In the genomic region with DNA sequence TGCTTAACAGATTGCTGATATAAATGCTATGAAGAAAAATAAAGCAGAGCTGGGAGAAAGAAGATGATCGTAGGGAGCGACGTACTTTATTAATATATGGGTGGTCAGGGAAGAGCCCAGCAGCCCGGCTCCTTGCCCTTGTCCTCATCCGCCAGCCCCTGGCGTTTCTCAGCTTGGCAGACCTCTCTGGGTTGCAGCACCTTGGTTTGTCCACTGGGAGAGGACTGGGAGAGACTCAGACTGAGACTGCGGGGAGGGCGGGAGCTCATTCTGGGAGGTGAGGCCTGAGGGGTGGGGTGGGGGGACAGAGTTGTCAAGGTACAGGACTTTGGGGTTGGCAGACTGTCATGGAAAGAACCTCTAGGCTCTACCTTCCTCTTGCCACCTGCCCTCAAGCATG, we compare ENCODE assay signal across 23 cellular contexts. TPM values are rescaled to one million over a fixed set of nuclear protein-coding genes. Genes with fewer than 3 reads are reported as not detected.
DNase-seq lines count a peak whose midpoint lies in the region; ATAC-seq and TF ChIP-seq lines count a peak whose summit lies in the region.
"Had no signal": no experiment of that assay in that cellular context is flagged by ENCODE, and none has a peak within 500 bp of the region (broad histone marks: within the 10 kb centered on the region; RNA-seq: fewer than 3 reads in every experiment).

No MANE protein-coding gene starts in this region.

- no peak overlapping the region for H3K4me3 ChIP-seq in left ventricle myocardium inferior
- no peak overlapping the region for H3K4me3 ChIP-seq in fibroblast of the aortic adventitia (ENCODE audit: low read depth, low read length)
- H3K4me3 ChIP-seq in vagina = no peak overlapping the region
- H3K4me3 ChIP-seq: A549 had no signal

- H3K36me3 ChIP-seq in left ventricle myocardium inferior (no peaks in the 10 kb centered on the region), vagina (no peaks in the 10 kb centered on the region)

- intact Hi-C loops in left ventricle myocardium superior (cut with micrococcal nuclease) (no loop called here), left ventricle myocardium inferior (cut with micrococcal nuclease) (no loop called here), vagina (cut with DNase I) (no loop called here)

- ATAC-seq in left ventricle myocardium superior = no peak

- peak; percentile 22 for DNase-seq in left ventricle myocardium superior
- DNase-seq in left ventricle myocardium inferior = no peak
- no peak for DNase-seq in fibroblast of the aortic adventitia (ENCODE audit: low read depth)
- no peak for DNase-seq in vagina (ENCODE audit: extremely low spot score in 2 of 2)
- no peak for DNase-seq in NCI-H1436 (lab: John Stamatoyannopoulos, UW)
- no peak for DNase-seq in C1 segment of cervical spinal cord (lab: John Stamatoyannopoulos, UW)
- DNase-seq: activated CD4-positive, CD25-positive, alpha-beta regulatory T cell; amniotic stem cell; CD4-positive, CD25-positive, alpha-beta regulatory T cell; cerebellar nuclear complex; DMS79; hypothalamus; midbrain; NCI-H1092 treated with DMSO at 0.1 percent for 48 hours; NCI-H526; SHP77; stimulated activated naive CD4-positive, alpha-beta T cell; T-helper 2 cell had no signal

- peaks cover 51% of the 10 kb centered on the region for H3K4me1 ChIP-seq in left ventricle myocardium inferior
- H3K4me1 ChIP-seq in vagina = peaks cover 64% of the 10 kb centered on the region

- H3K27ac ChIP-seq in left ventricle myocardium inferior (replicated peaks) = no peak overlapping the region
- H3K27ac ChIP-seq in vagina = peak overlapping the region; percentile 3
- H3K27ac ChIP-seq: KMS-11 had no signal

- no peak for TF ChIP-seq POLR2A in vagina (IDR thresholded peaks at IDR 0.05)

- no peaks in the 10 kb centered on the region for H3K9me3 ChIP-seq in left ventricle myocardium inferior (replicated peaks)
- no peaks in the 10 kb centered on the region for H3K9me3 ChIP-seq in vagina
- H3K9me3 ChIP-seq: A549 had no signal

- TF ChIP-seq CTCF in left ventricle myocardium inferior (IDR thresholded peaks at IDR 0.05; ENCODE audit: borderline replicate concordance) (no peak), fibroblast of the aortic adventitia (IDR thresholded peaks at IDR 0.05; ENCODE audit: insufficient read depth, low read length) (peak; percentile 9), vagina (IDR thresholded peaks at IDR 0.05) (no peak)

- H3K27me3 ChIP-seq in left ventricle myocardium inferior (ENCODE audit: low read depth) (no peaks in the 10 kb centered on the region), vagina (no peaks in the 10 kb centered on the region)

RNA-seq across cellular contexts. Expression of a gene that starts 3.3 kb away (rescaled TPM):
- total RNA-seq in left ventricle myocardium superior = 0.79 TPM
- 0.36 TPM for total RNA-seq in left ventricle myocardium inferior
- total RNA-seq in fibroblast of the aortic adventitia (ENCODE audit: low replicate concordance) = 4.3 TPM in 1 of 2 replicates, not detected in the other
- total RNA-seq in vagina = 9.6 TPM
- total RNA-seq: CD4-positive, CD25-positive, alpha-beta regulatory T cell; neural crest cell; urinary bladder had no signal

RNA-seq across cellular contexts. Expression of a gene that starts 6.7 kb away (rescaled TPM):
- total RNA-seq in left ventricle myocardium superior = 114 TPM
- total RNA-seq in left ventricle myocardium inferior = 137 TPM
- 203 and 585 TPM in 2 replicates for total RNA-seq in fibroblast of the aortic adventitia (ENCODE audit: low replicate concordance)
- 375 TPM for total RNA-seq in vagina

RNA-seq across cellular contexts. Expression of a gene that starts 11.6 kb away (rescaled TPM):
- total RNA-seq in left ventricle myocardium superior (not detected), left ventricle myocardium inferior (not detected), fibroblast of the aortic adventitia (ENCODE audit: low replicate concordance) (0.99 TPM in 1 of 2 replicates, not detected in the other), vagina (not detected)
- total RNA-seq: neural crest cell, pulmonary artery endothelial cell, urinary bladder had no signal

RNA-seq across cellular contexts. Expression of a gene that starts 13.3 kb away (rescaled TPM):
- total RNA-seq in left ventricle myocardium superior (1.9 TPM), left ventricle myocardium inferior (2.7 TPM), fibroblast of the aortic adventitia (ENCODE audit: low replicate concordance) (3.3 TPM in 1 of 2 replicates, not detected in the other), vagina (470 TPM)
- total RNA-seq: CD4-positive, CD25-positive, alpha-beta regulatory T cell; neural crest cell had no signal

RNA-seq across cellular contexts. Expression of a gene that starts 16.5 kb away (rescaled TPM):
- total RNA-seq in left ventricle myocardium superior (201 TPM), left ventricle myocardium inferior (336 TPM), fibroblast of the aortic adventitia (ENCODE audit: low replicate concordance) (681 and 1,303 TPM in 2 replicates), vagina (562 TPM)
- total RNA-seq: neural crest cell had no signal
